In genomic region chr19:3368441-3368795, GRCh38 we compare ENCODE assay signal across 9 cellular contexts. TPM values are rescaled to one million over a fixed set of nuclear protein-coding genes. Genes with fewer than 3 reads are reported as not detected.
DNase-seq lines count a peak whose midpoint lies in the region; ATAC-seq, FAIRE-seq and TF ChIP-seq lines count a peak whose summit lies in the region.
"Had no signal": no experiment of that assay in that cellular context is flagged by ENCODE, and none has a peak within 500 bp of the region (broad histone marks: within the 10 kb centered on the region; RNA-seq: fewer than 3 reads in every experiment).

No MANE protein-coding gene starts in this region.

- peaks cover 50% of the 10 kb centered on the region for H3K4me1 Mint-ChIP-seq in brain
- peaks cover 34% of the 10 kb centered on the region for H3K4me1 Mint-ChIP-seq in mesothelial cell of epicardium
- H3K4me1 Mint-ChIP-seq in type B pancreatic cell (ENCODE audit: unreplicated experiment), result peaks cover 21% of the 10 kb centered on the region

- H3K4me3 Mint-ChIP-seq in brain (peak overlapping the region; percentile 71 to 85 (median 76)), mesothelial cell of epicardium (peak overlapping the region; percentile 66), type B pancreatic cell (peak overlapping the region; percentile 76)

- H3K27me3 Mint-ChIP-seq in brain (peaks cover 84% of the 10 kb centered on the region), mesothelial cell of epicardium (ENCODE audit: low read depth) (peaks cover 89% of the 10 kb centered on the region), type B pancreatic cell (peaks cover 80% of the 10 kb centered on the region)

- no peaks in the 10 kb centered on the region for H3K36me3 Mint-ChIP-seq in brain
- H3K36me3 Mint-ChIP-seq in mesothelial cell of epicardium, result no peaks in the 10 kb centered on the region
- H3K36me3 Mint-ChIP-seq in type B pancreatic cell, result no peaks in the 10 kb centered on the region

- ATAC-seq in Right ventricle myocardium inferior (no peak), left ventricle myocardium superior (no peak), GM18520 (IDR thresholded peaks at IDR 0.05; ENCODE audit: unreplicated experiment) (no peak), HG03442 (IDR thresholded peaks at IDR 0.05; ENCODE audit: unreplicated experiment) (no peak)
- ATAC-seq: left colon had no signal

- DNase-seq in Right ventricle myocardium inferior (ENCODE audit: missing footprints) (peak; percentile 60), left ventricle myocardium superior (no peak), mesothelial cell of epicardium (ENCODE audit: low spot score in 2 of 2, unreplicated experiment in 2 of 2) (no peak), type B pancreatic cell (ENCODE audit: extremely low spot score, unreplicated experiment) (no peak), H54 (ENCODE audit: insufficient read length, low spot score) (no peak)
- DNase-seq: left colon had no signal

- TF ChIP-seq POLR2A in H54 (IDR thresholded peaks at IDR 0.05; ENCODE audit: low read depth, low read length), result no peak

- intact Hi-C loops in Right ventricle myocardium inferior (cut with DNase I) (loop anchor here (2.0 kb wide), 1 partner anchor 18 kb away; no protein-coding TSS in a partner anchor), left ventricle myocardium superior (cut with micrococcal nuclease) (loop anchor here (10.0 kb wide), 1 partner anchor 56 kb away; no protein-coding TSS in a partner anchor)

- peak overlapping the region in 4 of 5 experiments; percentile 70 to 97 (median 90) for H3K27ac Mint-ChIP-seq in brain
- H3K27ac Mint-ChIP-seq in mesothelial cell of epicardium, result no peak overlapping the region
- peak overlapping the region; percentile 15 for H3K27ac Mint-ChIP-seq in type B pancreatic cell

- FAIRE-seq in H54 (lab: Jason Lieb, UNC), result no peak

- H3K9me3 Mint-ChIP-seq in brain (peaks cover 0 to 3% (median 0%) of the 10 kb centered on the region in 5 experiments), mesothelial cell of epicardium (no peaks in the 10 kb centered on the region), type B pancreatic cell (no peaks in the 10 kb centered on the region)

- TF ChIP-seq CTCF in brain (conservative IDR thresholded peaks at IDR 0.05) (no peak), mesothelial cell of epicardium (IDR thresholded peaks at IDR 0.05; ENCODE audit: unreplicated experiment) (no peak), type B pancreatic cell (conservative IDR thresholded peaks at IDR 0.05) (no peak)

RNA-seq across cellular contexts. Expression of gene NFIC, which starts 2.0 kb away (rescaled TPM):
- total RNA-seq in Right ventricle myocardium inferior, result 164 TPM
- 178 TPM for total RNA-seq in left ventricle myocardium superior
- polyA plus RNA-seq in brain (ENCODE audit: insufficient read depth, low read depth, low replicate concordance), result 79.3 TPM
- total RNA-seq in mesothelial cell of epicardium, result 28.6 to 32.9 TPM (median 32.2 TPM) in 3 replicates
- total RNA-seq in type B pancreatic cell (ENCODE audit: low replicate concordance), result 12.5 and 17.8 TPM in 2 replicates
